1 cellular context compared by ENCODE assay signal in genomic region chr1:19430121-19431068, GRCh38.
TF ChIP-seq lines count a peak whose summit lies in the region.

No MANE protein-coding gene starts in this region.

TF ChIP-seq in GM23338, 12 proteins besides CTCF, POLR2A, EP300 and RAD21 (continued from another document):
- TF ChIP-seq ZNF462 (CRISPR knock-in tag; IDR thresholded peaks at IDR 0.05): no peak
TF ChIP-seq in GM23338: peak in this region for 0.
